ENCODE assay signal across 20 cellular contexts in genomic region chr7:92352009-92352408, GRCh38.
DNase-seq lines count a peak whose midpoint lies in the region; ATAC-seq, FAIRE-seq and TF ChIP-seq lines count a peak whose summit lies in the region.
"Had no signal": no experiment of that assay in that cellular context is flagged by ENCODE, and none has a peak within 500 bp of the region (broad histone marks: within the 10 kb centered on the region; RNA-seq: fewer than 3 reads in every experiment).

No MANE protein-coding gene starts in this region.

- FAIRE-seq in A204.1 (lab: Jason Lieb, UNC): peak; percentile 88
- peak; percentile 25 for FAIRE-seq in G401.6 (lab: Jason Lieb, UNC)
- FAIRE-seq in K562 (lab: Jason Lieb, UNC): no peak
- FAIRE-seq in kidney (lab: Jason Lieb, UNC): peak; percentile 8
- FAIRE-seq: GM12878 had no signal

- H3K9ac ChIP-seq in K562 (ENCODE audit: insufficient read depth in 1 of 2, low read depth in 2 of 2, low read length in 2 of 2) (no peak overlapping the region), kidney (ENCODE audit: low read length in 2 of 2) (no peak overlapping the region)
- H3K9ac ChIP-seq: BLaER1 had no signal

- no peaks in the 10 kb centered on the region for H3K27me3 ChIP-seq in K562 (ENCODE audit: control insufficient read depth in 2 of 2, insufficient read depth in 2 of 2, low read length in 2 of 2)
- H3K27me3 ChIP-seq: BLaER1 had no signal

- H3K27ac ChIP-seq in K562 (ENCODE audit: extremely low read depth, low read depth, low read length) (no peak overlapping the region), kidney (ENCODE audit: low read depth in 2 of 2, low read length in 2 of 2) (no peak overlapping the region)
- H3K27ac ChIP-seq: BLaER1, C4-2B had no signal

- H3K36me3 ChIP-seq in K562 (ENCODE audit: control insufficient read depth, insufficient read depth, low read length) (peaks cover 20% of the 10 kb centered on the region; the same call in 2 of the 3 replicates), kidney (ENCODE audit: control insufficient read depth in 1 of 2, insufficient read depth in 2 of 2, low read length in 2 of 2) (peaks cover 0 to 9% of the 10 kb centered on the region in 2 donors)

- BruUV-seq in K562 (replicated peaks; lab: Mats Ljungman, UMichigan): no TSS peak

- TF ChIP-seq POLR2A in K562 (conservative IDR thresholded peaks at IDR 0.05): no peak

- no peak overlapping the region for H3K4me3 ChIP-seq in K562
- no peak overlapping the region for H3K4me3 ChIP-seq in kidney (ENCODE audit: low read length in 2 of 2)
- H3K4me3 ChIP-seq: BLaER1, GM12878, GM23338 had no signal

- intact Hi-C loops in K562 (cut with micrococcal nuclease): no loop called here
- intact Hi-C loops in kidney (cut with DNase I): no loop called here

- no peak for TF ChIP-seq RAD21 in K562 (CRISPR knock-in tag; conservative IDR thresholded peaks at IDR 0.05 in 1 of 2, IDR thresholded peaks at IDR 0.05 in 1 of 2)

- no peak overlapping the region for H3K4me2 ChIP-seq in K562 (ENCODE audit: insufficient read depth, low read length)
- H3K4me2 ChIP-seq: BLaER1, GM23338 had no signal

- no peaks in the 10 kb centered on the region for H3K9me1 ChIP-seq in K562 (ENCODE audit: control insufficient read depth, insufficient read depth, low read length)

- H4K20me1 ChIP-seq in K562 (replicated peaks; ENCODE audit: control insufficient read depth, insufficient read depth, low read length): no peaks in the 10 kb centered on the region
- H4K20me1 ChIP-seq: BLaER1 had no signal

- TF ChIP-seq EP300 in K562 (IDR thresholded peaks at IDR 0.05; ENCODE audit: low read length): no peak

- POLR2A ChIA-PET in K562 (lab: Yijun Ruan, JAX): interaction anchor here (0.8 to 1.1 kb wide), 2 partner anchors 10 to 56 kb away, joined by 3 read pairs; no protein-coding TSS in a partner anchor

- H3K9me3 ChIP-seq in K562 (replicated peaks; ENCODE audit: control insufficient read depth, insufficient read depth, low read depth, low read length) (no peaks in the 10 kb centered on the region), kidney (ENCODE audit: control insufficient read depth in 1 of 2, low read length in 2 of 2) (no peaks in the 10 kb centered on the region)
- H3K9me3 ChIP-seq: BLaER1, Caco-2 had no signal

- TF ChIP-seq CTCF in K562 (IDR thresholded peaks at IDR 0.05 in 2 of 3, conservative IDR thresholded peaks at IDR 0.05 in 1 of 3; ENCODE audit: insufficient read depth in 2 of 3, low read depth in 1 of 3, low read length in 3 of 3) (no peak), kidney (IDR thresholded peaks at IDR 0.05; ENCODE audit: borderline replicate concordance, extremely low read depth, insufficient read depth) (no peak)

- ATAC-seq in K562 (no peak), GM18520 (IDR thresholded peaks at IDR 0.05; ENCODE audit: unreplicated experiment) (no peak)
- ATAC-seq: CD8-positive, alpha-beta T cell; GM12878; GM23338; HCT116 had no signal

- CTCF ChIA-PET in K562 (lab: Yijun Ruan, JAX; ENCODE audit: low intra/inter-chr PET ratio): no interaction called here

- H3K4me1 ChIP-seq in K562 (replicated peaks in 1 of 2; ENCODE audit: control insufficient read depth in 2 of 2, insufficient read depth in 2 of 2, low read length in 2 of 2) (peaks cover 0 to 2% of the 10 kb centered on the region in 2 experiments; a peak in 1 of 5 replicates), kidney (ENCODE audit: control insufficient read depth in 1 of 2, insufficient read depth in 1 of 2, low read depth in 1 of 2, low read length in 2 of 2) (no peaks in the 10 kb centered on the region)
- H3K4me1 ChIP-seq: BLaER1, Caco-2 had no signal

- in situ Hi-C loops in K562 (cut with MboI): no loop called here

- H3K79me2 ChIP-seq in K562 (ENCODE audit: control insufficient read depth, insufficient read depth, low read length): no peaks in the 10 kb centered on the region

- no peak overlapping the region for H2AFZ ChIP-seq in K562 (ENCODE audit: low read depth, low read length)
- H2AFZ ChIP-seq: GM23338 had no signal

- DNase-seq in K562 (ENCODE audit: extremely low read depth in 1 of 4, low spot score in 3 of 4) (no peak), kidney (no peak), germinal center (ENCODE audit: low spot score) (no peak), ureter (ENCODE audit: low spot score) (no peak)
- DNase-seq: 8988T; Caco-2; CD4-positive, CD25-positive, alpha-beta regulatory T cell; CD8-positive, alpha-beta T cell; DMS153; DND-41; GDM1; H9 had no signal

TF ChIP-seq in K562, 482 proteins besides CTCF, POLR2A, EP300 and RAD21 (continues in another document):
- TF ChIP-seq MAFG (tag; conservative IDR thresholded peaks at IDR 0.05) (peak; percentile 39; the same call in 1 of the 2 replicates), STAT5A (IDR thresholded peaks at IDR 0.05; ENCODE audit: borderline replicate concordance, low read length) (no peak), ZBTB12 (CRISPR knock-in tag; IDR thresholded peaks at IDR 0.05) (no peak), ZNF311 (CRISPR knock-in tag; IDR thresholded peaks at IDR 0.05) (no peak), GATAD2B (IDR thresholded peaks at IDR 0.05; ENCODE audit: borderline replicate concordance) (no peak), HDAC1 (IDR thresholded peaks at IDR 0.05) (no peak), SAFB2 (IDR thresholded peaks at IDR 0.05; ENCODE audit: borderline replicate concordance, low read depth, low read length, severe bottlenecking) (no peak), FOXK2 (conservative IDR thresholded peaks at IDR 0.05 in 1 of 2, IDR thresholded peaks at IDR 0.05 in 1 of 2; ENCODE audit: low read depth in 2 of 2) (no peak), CLOCK (CRISPR knock-in tag; IDR thresholded peaks at IDR 0.05; ENCODE audit: borderline replicate concordance) (no peak), C11orf30 (IDR thresholded peaks at IDR 0.05; ENCODE audit: low read depth) (peak; percentile 73), BDP1 (IDR thresholded peaks at IDR 0.05; ENCODE audit: insufficient read depth, insufficient read length) (no peak), ZNF217 (CRISPR knock-in tag; IDR thresholded peaks at IDR 0.05) (no peak), ZNF518B (CRISPR knock-in tag; IDR thresholded peaks at IDR 0.05) (no peak), NELFE (IDR thresholded peaks at IDR 0.05; ENCODE audit: insufficient read depth, insufficient read length) (no peak), ZNF316 (IDR thresholded peaks at IDR 0.05) (peak; percentile 88), NR2C1 (IDR thresholded peaks at IDR 0.05) (no peak), NR2C1 (tag; IDR thresholded peaks at IDR 0.05) (no peak), ILF3 (IDR thresholded peaks at IDR 0.05; ENCODE audit: borderline replicate concordance) (no peak)
